Comparison of ENCODE assay signal across 26 cellular contexts in genomic region chr17:44390250-44390649, GRCh38. TPM values are rescaled to one million over a fixed set of nuclear protein-coding genes. Genes with fewer than 3 reads are reported as not detected.
"Had no signal": no experiment of that assay in that cellular context is flagged by ENCODE, and none has a peak within 500 bp of the region (broad histone marks: within the 10 kb centered on the region; RNA-seq: fewer than 3 reads in every experiment).

No MANE protein-coding gene starts in this region.

- H3K79me2 ChIP-seq: hepatocyte had no signal

- DNase-seq: activated CD4-positive, alpha-beta memory T cell treated with anti-CD3 and anti-CD28 coated beads for 36 hours; activated CD4-positive, alpha-beta T cell treated with anti-CD3 and anti-CD28 coated beads for 48 hours; activated gamma-delta T cell treated with Interleukin-2 at 50 U/mL for 16 hours; activated T-cell treated with anti-CD3 and anti-CD28 coated beads, Interleukin-2, amount 50 U/mL, for 4 hours; anterior cingulate cortex; dorsolateral prefrontal cortex; effector memory CD4-positive, alpha-beta T cell; gastrocnemius medialis; glutamatergic neuron; islet precursor cell; left cardiac atrium; left ventricle myocardium superior; mucosa of descending colon; right cardiac atrium; stimulated activated CD4-positive, alpha-beta T cell treated with anti-CD3 and anti-CD28 coated beads, Interleukin-12 subunit alpha, Interleukin-12 subunit beta, amount 100 ng/mL, for 4 hours; stimulated activated CD4-positive, alpha-beta T cell treated with anti-CD3 and anti-CD28 coated beads, Interleukin-4, amount 100 ng/mL, for 1 hour; stimulated activated naive CD8-positive, alpha-beta T cell treated with anti-CD3 and anti-CD28 coated beads, Interleukin-15, Interleukin-2, amounts not matched to agents 100 U/mL and 50 U/mL, for 24 hours; testis; transverse colon; WERI-Rb-1 had no signal

- H2AFZ ChIP-seq: hepatocyte had no signal

- H3K9me3 ChIP-seq: gastrocnemius medialis, mucosa of descending colon, testis, transverse colon had no signal

- FAIRE-seq: colon, urothelium cell line had no signal

- H3K36me3 ChIP-seq: gastrocnemius medialis, transverse colon, WERI-Rb-1 had no signal

- H3K27ac ChIP-seq: dorsolateral prefrontal cortex, gastrocnemius medialis, hepatocyte, testis, transverse colon, WERI-Rb-1 had no signal

- H3K4me2 ChIP-seq: hepatocyte had no signal

- H3K27me3 ChIP-seq: dorsolateral prefrontal cortex, testis had no signal

- H3K4me1 ChIP-seq: testis had no signal

- H3K4me3 ChIP-seq: dorsolateral prefrontal cortex, gastrocnemius medialis, hepatocyte, mucosa of descending colon, testis, transverse colon had no signal

- ATAC-seq: activated CD4-positive, CD25-positive, alpha-beta regulatory T cell treated with anti-CD3 and anti-CD28 coated beads, Interleukin-2, amount 50 U/mL, for 24 hours; activated T-cell treated with anti-CD3 and anti-CD28 coated beads, Interleukin-2, amount 50 U/mL, for 4 hours; activated T-helper 17 cell treated with anti-CD3 and anti-CD28 coated beads, Interleukin-2, amount 50 U/mL, for 72 hours; gastrocnemius medialis; left cardiac atrium; left ventricle myocardium superior; mucosa of descending colon; right cardiac atrium; stimulated activated naive CD8-positive, alpha-beta T cell treated with anti-CD3 and anti-CD28 coated beads, Interleukin-15, Interleukin-2, amounts not matched to agents 100 U/mL and 50 U/mL, for 24 hours had no signal

RNA-seq across cellular contexts. Expression of gene ITGA2B, which starts 0.8 kb away (rescaled TPM):
- total RNA-seq: myocyte had no signal
